ENCODE assay signal across 1 cellular context in the genomic region with DNA sequence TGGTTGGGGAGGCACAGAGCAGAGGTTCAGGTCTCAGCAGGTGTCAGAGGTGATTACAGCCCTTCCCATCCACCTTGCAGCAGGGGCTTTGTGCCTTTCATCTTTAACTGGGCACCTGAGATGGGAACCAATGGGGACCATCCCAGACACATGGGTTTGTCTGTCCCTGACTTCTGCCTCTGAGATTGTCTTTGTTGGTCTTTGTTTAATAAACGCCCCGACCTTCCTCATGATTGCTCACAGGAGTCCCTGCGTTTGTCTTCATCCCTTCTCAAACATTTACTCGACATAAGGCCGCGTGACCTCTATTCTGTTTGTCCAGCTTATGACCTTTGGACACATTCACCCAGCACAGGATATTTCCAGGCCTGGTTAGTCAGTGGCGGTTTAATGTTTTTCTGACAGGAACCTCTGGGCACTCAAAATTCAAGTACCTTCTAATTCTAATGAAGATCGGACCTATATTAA.
A peak's percentile ranks its signal among the peaks of the same experiment; 100 is the strongest.
TF ChIP-seq lines count a peak whose summit lies in the region.

No MANE protein-coding gene starts in this region.

TF ChIP-seq in HepG2, 621 proteins besides CTCF, POLR2A, EP300 and RAD21 (continued from another document and continues in another):
- TF ChIP-seq, protein P1, sequence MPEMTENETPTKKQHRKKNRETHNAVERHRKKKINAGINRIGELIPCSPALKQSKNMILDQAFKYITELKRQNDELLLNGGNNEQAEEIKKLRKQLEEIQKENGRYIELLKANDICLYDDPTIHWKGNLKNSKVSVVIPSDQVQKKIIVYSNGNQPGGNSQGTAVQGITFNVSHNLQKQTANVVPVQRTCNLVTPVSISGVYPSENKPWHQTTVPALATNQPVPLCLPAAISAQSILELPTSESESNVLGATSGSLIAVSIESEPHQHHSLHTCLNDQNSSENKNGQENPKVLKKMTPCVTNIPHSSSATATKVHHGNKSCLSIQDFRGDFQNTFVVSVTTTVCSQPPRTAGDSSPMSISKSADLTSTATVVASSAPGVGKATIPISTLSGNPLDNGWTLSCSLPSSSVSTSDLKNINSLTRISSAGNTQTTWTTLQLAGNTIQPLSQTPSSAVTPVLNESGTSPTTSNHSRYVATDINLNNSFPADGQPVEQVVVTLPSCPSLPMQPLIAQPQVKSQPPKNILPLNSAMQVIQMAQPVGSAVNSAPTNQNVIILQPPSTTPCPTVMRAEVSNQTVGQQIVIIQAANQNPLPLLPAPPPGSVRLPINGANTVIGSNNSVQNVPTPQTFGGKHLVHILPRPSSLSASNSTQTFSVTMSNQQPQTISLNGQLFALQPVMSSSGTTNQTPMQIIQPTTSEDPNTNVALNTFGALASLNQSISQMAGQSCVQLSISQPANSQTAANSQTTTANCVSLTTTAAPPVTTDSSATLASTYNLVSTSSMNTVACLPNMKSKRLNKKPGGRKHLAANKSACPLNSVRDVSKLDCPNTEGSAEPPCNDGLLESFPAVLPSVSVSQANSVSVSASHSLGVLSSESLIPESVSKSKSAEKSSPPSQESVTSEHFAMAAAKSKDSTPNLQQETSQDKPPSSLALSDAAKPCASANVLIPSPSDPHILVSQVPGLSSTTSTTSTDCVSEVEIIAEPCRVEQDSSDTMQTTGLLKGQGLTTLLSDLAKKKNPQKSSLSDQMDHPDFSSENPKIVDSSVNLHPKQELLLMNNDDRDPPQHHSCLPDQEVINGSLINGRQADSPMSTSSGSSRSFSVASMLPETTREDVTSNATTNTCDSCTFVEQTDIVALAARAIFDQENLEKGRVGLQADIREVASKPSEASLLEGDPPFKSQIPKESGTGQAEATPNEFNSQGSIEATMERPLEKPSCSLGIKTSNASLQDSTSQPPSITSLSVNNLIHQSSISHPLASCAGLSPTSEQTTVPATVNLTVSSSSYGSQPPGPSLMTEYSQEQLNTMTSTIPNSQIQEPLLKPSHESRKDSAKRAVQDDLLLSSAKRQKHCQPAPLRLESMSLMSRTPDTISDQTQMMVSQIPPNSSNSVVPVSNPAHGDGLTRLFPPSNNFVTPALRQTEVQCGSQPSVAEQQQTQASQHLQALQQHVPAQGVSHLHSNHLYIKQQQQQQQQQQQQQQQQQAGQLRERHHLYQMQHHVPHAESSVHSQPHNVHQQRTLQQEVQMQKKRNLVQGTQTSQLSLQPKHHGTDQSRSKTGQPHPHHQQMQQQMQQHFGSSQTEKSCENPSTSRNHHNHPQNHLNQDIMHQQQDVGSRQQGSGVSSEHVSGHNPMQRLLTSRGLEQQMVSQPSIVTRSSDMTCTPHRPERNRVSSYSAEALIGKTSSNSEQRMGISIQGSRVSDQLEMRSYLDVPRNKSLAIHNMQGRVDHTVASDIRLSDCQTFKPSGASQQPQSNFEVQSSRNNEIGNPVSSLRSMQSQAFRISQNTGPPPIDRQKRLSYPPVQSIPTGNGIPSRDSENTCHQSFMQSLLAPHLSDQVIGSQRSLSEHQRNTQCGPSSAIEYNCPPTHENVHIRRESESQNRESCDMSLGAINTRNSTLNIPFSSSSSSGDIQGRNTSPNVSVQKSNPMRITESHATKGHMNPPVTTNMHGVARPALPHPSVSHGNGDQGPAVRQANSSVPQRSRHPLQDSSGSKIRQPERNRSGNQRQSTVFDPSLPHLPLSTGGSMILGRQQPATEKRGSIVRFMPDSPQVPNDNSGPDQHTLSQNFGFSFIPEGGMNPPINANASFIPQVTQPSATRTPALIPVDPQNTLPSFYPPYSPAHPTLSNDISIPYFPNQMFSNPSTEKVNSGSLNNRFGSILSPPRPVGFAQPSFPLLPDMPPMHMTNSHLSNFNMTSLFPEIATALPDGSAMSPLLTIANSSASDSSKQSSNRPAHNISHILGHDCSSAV (CRISPR knock-in tag; IDR thresholded peaks at IDR 0.05; ENCODE audit: borderline replicate concordance): no peak
- TF ChIP-seq ZNF326 (CRISPR knock-in tag; IDR thresholded peaks at IDR 0.05; ENCODE audit: borderline replicate concordance) (no peak), ZNF160 (CRISPR knock-in tag; IDR thresholded peaks at IDR 0.05) (no peak), ZNF274 (CRISPR knock-in tag; IDR thresholded peaks at IDR 0.05) (no peak), ZNF737 (CRISPR knock-in tag; IDR thresholded peaks at IDR 0.05; ENCODE audit: borderline replicate concordance) (no peak), TBP (CRISPR knock-in tag; IDR thresholded peaks at IDR 0.05) (no peak), JARID2 (CRISPR knock-in tag; IDR thresholded peaks at IDR 0.05; ENCODE audit: insufficient replicate concordance) (no peak), ZNF562 (CRISPR knock-in tag; IDR thresholded peaks at IDR 0.05; ENCODE audit: borderline replicate concordance) (no peak), ZBTB38 (CRISPR knock-in tag; IDR thresholded peaks at IDR 0.05) (no peak), SCMH1 (CRISPR knock-in tag; IDR thresholded peaks at IDR 0.05; ENCODE audit: borderline replicate concordance) (no peak), ARNT (IDR thresholded peaks at IDR 0.05) (no peak), ZNF616 (CRISPR knock-in tag; IDR thresholded peaks at IDR 0.05; ENCODE audit: low read depth) (no peak), ZNF644 (CRISPR knock-in tag; IDR thresholded peaks at IDR 0.05; ENCODE audit: low read depth) (peak; percentile 63), BHLHE40 (IDR thresholded peaks at IDR 0.05; ENCODE audit: low read length) (peak; percentile 62), NFIB (CRISPR knock-in tag; IDR thresholded peaks at IDR 0.05; ENCODE audit: borderline replicate concordance) (no peak), ZNF253 (CRISPR knock-in tag; IDR thresholded peaks at IDR 0.05; ENCODE audit: borderline replicate concordance) (no peak), ZNF33B (CRISPR knock-in tag; IDR thresholded peaks at IDR 0.05) (no peak), KDM6A (CRISPR knock-in tag; IDR thresholded peaks at IDR 0.05; ENCODE audit: low read depth) (peak; percentile 92), KMT2B (CRISPR knock-in tag; IDR thresholded peaks at IDR 0.05) (peak; percentile 62)
- TF ChIP-seq, protein P2, sequence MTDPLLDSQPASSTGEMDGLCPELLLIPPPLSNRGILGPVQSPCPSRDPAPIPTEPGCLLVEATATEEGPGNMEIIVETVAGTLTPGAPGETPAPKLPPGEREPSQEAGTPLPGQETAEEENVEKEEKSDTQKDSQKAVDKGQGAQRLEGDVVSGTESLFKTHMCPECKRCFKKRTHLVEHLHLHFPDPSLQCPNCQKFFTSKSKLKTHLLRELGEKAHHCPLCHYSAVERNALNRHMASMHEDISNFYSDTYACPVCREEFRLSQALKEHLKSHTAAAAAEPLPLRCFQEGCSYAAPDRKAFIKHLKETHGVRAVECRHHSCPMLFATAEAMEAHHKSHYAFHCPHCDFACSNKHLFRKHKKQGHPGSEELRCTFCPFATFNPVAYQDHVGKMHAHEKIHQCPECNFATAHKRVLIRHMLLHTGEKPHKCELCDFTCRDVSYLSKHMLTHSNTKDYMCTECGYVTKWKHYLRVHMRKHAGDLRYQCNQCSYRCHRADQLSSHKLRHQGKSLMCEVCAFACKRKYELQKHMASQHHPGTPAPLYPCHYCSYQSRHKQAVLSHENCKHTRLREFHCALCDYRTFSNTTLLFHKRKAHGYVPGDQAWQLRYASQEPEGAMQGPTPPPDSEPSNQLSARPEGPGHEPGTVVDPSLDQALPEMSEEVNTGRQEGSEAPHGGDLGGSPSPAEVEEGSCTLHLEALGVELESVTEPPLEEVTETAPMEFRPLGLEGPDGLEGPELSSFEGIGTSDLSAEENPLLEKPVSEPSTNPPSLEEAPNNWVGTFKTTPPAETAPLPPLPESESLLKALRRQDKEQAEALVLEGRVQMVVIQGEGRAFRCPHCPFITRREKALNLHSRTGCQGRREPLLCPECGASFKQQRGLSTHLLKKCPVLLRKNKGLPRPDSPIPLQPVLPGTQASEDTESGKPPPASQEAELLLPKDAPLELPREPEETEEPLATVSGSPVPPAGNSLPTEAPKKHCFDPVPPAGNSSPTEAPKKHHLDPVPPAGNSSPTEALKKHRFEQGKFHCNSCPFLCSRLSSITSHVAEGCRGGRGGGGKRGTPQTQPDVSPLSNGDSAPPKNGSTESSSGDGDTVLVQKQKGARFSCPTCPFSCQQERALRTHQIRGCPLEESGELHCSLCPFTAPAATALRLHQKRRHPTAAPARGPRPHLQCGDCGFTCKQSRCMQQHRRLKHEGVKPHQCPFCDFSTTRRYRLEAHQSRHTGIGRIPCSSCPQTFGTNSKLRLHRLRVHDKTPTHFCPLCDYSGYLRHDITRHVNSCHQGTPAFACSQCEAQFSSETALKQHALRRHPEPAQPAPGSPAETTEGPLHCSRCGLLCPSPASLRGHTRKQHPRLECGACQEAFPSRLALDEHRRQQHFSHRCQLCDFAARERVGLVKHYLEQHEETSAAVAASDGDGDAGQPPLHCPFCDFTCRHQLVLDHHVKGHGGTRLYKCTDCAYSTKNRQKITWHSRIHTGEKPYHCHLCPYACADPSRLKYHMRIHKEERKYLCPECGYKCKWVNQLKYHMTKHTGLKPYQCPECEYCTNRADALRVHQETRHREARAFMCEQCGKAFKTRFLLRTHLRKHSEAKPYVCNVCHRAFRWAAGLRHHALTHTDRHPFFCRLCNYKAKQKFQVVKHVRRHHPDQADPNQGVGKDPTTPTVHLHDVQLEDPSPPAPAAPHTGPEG (CRISPR knock-in tag; IDR thresholded peaks at IDR 0.05): no peak
- TF ChIP-seq, protein P3, sequence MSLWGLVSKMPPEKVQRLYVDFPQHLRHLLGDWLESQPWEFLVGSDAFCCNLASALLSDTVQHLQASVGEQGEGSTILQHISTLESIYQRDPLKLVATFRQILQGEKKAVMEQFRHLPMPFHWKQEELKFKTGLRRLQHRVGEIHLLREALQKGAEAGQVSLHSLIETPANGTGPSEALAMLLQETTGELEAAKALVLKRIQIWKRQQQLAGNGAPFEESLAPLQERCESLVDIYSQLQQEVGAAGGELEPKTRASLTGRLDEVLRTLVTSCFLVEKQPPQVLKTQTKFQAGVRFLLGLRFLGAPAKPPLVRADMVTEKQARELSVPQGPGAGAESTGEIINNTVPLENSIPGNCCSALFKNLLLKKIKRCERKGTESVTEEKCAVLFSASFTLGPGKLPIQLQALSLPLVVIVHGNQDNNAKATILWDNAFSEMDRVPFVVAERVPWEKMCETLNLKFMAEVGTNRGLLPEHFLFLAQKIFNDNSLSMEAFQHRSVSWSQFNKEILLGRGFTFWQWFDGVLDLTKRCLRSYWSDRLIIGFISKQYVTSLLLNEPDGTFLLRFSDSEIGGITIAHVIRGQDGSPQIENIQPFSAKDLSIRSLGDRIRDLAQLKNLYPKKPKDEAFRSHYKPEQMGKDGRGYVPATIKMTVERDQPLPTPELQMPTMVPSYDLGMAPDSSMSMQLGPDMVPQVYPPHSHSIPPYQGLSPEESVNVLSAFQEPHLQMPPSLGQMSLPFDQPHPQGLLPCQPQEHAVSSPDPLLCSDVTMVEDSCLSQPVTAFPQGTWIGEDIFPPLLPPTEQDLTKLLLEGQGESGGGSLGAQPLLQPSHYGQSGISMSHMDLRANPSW (CRISPR knock-in tag; IDR thresholded peaks at IDR 0.05; ENCODE audit: borderline replicate concordance): no peak
- TF ChIP-seq, protein P4, sequence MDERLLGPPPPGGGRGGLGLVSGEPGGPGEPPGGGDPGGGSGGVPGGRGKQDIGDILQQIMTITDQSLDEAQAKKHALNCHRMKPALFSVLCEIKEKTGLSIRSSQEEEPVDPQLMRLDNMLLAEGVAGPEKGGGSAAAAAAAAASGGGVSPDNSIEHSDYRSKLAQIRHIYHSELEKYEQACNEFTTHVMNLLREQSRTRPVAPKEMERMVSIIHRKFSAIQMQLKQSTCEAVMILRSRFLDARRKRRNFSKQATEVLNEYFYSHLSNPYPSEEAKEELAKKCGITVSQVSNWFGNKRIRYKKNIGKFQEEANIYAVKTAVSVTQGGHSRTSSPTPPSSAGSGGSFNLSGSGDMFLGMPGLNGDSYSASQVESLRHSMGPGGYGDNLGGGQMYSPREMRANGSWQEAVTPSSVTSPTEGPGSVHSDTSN (CRISPR knock-in tag; IDR thresholded peaks at IDR 0.05): no peak
- TF ChIP-seq, protein P5, sequence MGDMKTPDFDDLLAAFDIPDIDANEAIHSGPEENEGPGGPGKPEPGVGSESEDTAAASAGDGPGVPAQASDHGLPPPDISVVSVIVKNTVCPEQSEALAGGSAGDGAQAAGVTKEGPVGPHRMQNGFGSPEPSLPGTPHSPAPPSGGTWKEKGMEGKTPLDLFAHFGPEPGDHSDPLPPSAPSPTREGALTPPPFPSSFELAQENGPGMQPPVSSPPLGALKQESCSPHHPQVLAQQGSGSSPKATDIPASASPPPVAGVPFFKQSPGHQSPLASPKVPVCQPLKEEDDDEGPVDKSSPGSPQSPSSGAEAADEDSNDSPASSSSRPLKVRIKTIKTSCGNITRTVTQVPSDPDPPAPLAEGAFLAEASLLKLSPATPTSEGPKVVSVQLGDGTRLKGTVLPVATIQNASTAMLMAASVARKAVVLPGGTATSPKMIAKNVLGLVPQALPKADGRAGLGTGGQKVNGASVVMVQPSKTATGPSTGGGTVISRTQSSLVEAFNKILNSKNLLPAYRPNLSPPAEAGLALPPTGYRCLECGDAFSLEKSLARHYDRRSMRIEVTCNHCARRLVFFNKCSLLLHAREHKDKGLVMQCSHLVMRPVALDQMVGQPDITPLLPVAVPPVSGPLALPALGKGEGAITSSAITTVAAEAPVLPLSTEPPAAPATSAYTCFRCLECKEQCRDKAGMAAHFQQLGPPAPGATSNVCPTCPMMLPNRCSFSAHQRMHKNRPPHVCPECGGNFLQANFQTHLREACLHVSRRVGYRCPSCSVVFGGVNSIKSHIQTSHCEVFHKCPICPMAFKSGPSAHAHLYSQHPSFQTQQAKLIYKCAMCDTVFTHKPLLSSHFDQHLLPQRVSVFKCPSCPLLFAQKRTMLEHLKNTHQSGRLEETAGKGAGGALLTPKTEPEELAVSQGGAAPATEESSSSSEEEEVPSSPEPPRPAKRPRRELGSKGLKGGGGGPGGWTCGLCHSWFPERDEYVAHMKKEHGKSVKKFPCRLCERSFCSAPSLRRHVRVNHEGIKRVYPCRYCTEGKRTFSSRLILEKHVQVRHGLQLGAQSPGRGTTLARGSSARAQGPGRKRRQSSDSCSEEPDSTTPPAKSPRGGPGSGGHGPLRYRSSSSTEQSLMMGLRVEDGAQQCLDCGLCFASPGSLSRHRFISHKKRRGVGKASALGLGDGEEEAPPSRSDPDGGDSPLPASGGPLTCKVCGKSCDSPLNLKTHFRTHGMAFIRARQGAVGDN (CRISPR knock-in tag; IDR thresholded peaks at IDR 0.05): peak; percentile 16; the same call in 1 of the 2 replicates
- TF ChIP-seq, protein P6, sequence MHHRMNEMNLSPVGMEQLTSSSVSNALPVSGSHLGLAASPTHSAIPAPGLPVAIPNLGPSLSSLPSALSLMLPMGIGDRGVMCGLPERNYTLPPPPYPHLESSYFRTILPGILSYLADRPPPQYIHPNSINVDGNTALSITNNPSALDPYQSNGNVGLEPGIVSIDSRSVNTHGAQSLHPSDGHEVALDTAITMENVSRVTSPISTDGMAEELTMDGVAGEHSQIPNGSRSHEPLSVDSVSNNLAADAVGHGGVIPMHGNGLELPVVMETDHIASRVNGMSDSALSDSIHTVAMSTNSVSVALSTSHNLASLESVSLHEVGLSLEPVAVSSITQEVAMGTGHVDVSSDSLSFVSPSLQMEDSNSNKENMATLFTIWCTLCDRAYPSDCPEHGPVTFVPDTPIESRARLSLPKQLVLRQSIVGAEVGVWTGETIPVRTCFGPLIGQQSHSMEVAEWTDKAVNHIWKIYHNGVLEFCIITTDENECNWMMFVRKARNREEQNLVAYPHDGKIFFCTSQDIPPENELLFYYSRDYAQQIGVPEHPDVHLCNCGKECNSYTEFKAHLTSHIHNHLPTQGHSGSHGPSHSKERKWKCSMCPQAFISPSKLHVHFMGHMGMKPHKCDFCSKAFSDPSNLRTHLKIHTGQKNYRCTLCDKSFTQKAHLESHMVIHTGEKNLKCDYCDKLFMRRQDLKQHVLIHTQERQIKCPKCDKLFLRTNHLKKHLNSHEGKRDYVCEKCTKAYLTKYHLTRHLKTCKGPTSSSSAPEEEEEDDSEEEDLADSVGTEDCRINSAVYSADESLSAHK (CRISPR knock-in tag; IDR thresholded peaks at IDR 0.05; ENCODE audit: borderline replicate concordance): no peak
